In the genomic region with DNA sequence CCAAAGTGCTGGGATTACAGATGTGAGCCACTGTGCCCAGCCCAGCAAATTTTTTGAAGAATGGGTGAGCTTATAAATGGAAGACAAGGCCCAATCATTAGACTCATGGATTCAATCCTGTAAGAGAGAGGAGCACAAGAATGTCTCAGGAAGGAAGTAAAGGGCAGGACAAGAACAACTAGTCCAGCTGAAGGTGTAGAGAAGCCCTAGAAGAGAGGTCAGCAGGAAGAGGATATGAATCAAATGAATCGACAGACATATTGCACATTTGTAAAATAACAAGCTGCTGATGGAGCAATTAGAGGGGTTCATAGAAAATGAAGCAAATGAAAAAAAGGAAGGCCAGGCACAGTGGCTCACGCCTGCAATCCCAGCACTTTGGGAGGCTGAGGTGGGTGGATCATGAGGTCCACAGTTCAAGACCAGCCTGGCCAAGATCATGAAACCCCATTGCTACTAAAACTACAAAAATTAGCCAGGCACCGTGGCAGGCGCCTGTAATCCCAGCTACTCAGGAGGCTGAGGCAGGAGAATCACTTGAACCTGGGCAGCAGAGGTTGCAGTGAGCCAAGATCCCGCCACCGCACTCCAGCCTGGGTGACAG, we compare ENCODE assay signal across 17 cellular contexts.
DNase-seq lines count a peak whose midpoint lies in the region; ATAC-seq and TF ChIP-seq lines count a peak whose summit lies in the region.
"Had no signal": no experiment of that assay in that cellular context is flagged by ENCODE, and none has a peak within 500 bp of the region (broad histone marks: within the 10 kb centered on the region; RNA-seq: fewer than 3 reads in every experiment).

No MANE protein-coding gene starts in this region.

- H3K4me1 ChIP-seq in vagina (no peaks in the 10 kb centered on the region), aorta (ENCODE audit: control insufficient read depth in 1 of 2, insufficient read depth in 2 of 2, low read length in 2 of 2) (no peaks in the 10 kb centered on the region), prostate gland (replicated peaks) (no peaks in the 10 kb centered on the region)

- H3K36me3 ChIP-seq in vagina = no peaks in the 10 kb centered on the region
- no peaks in the 10 kb centered on the region for H3K36me3 ChIP-seq in aorta (ENCODE audit: control insufficient read depth in 1 of 2, insufficient read depth in 2 of 2, low read length in 1 of 2)
- H3K36me3 ChIP-seq in prostate gland = no peaks in the 10 kb centered on the region

- H3K36me3 Mint-ChIP-seq in osteocyte (ENCODE audit: unreplicated experiment) = no peaks in the 10 kb centered on the region
- H3K36me3 Mint-ChIP-seq: CD4-positive, alpha-beta memory T cell had no signal

- H3K4me3 ChIP-seq in vagina = no peak overlapping the region
- H3K4me3 ChIP-seq in aorta (ENCODE audit: low read length in 2 of 2) = no peak overlapping the region
- no peak overlapping the region for H3K4me3 ChIP-seq in prostate gland
- H3K4me3 ChIP-seq: GM23338 had no signal

- no peaks in the 10 kb centered on the region for H3K27me3 Mint-ChIP-seq in osteocyte (ENCODE audit: unreplicated experiment)

- 92 to 95% methylated on average over 6 of the region's 6 CpGs for WGBS in aorta, 2 donors
- WGBS in prostate gland = 91% methylated on average over 6 of the region's 6 CpGs

- intact Hi-C loops in vagina (cut with DNase I) (no loop called here), aorta (cut with DNase I) (no loop called here), prostate gland (cut with DNase I) (no loop called here)

- H3K27ac Mint-ChIP-seq in osteocyte (ENCODE audit: unreplicated experiment) = no peak overlapping the region
- H3K27ac Mint-ChIP-seq: CD4-positive, alpha-beta memory T cell; GM23338; H9 had no signal

- H3K9me3 ChIP-seq in vagina (no peaks in the 10 kb centered on the region), aorta (ENCODE audit: control insufficient read depth, low read length) (no peaks in the 10 kb centered on the region), prostate gland (no peaks in the 10 kb centered on the region)

- ATAC-seq in aorta (ENCODE audit: low FRiP score) = no peak
- ATAC-seq in GM18511 (IDR thresholded peaks at IDR 0.05; ENCODE audit: unreplicated experiment) = no peak
- ATAC-seq in GM21717 (IDR thresholded peaks at IDR 0.05; ENCODE audit: unreplicated experiment) = no peak
- ATAC-seq: GM23338, HCT116 had no signal

- H3K4me3 Mint-ChIP-seq in osteocyte (ENCODE audit: unreplicated experiment) = no peak overlapping the region
- H3K4me3 Mint-ChIP-seq: CD4-positive, alpha-beta memory T cell; GM23338; H9 had no signal

- H3K27ac ChIP-seq in vagina (no peak overlapping the region), aorta (ENCODE audit: low read depth in 1 of 2, low read length in 2 of 2) (no peak overlapping the region), prostate gland (no peak overlapping the region)

- no peaks in the 10 kb centered on the region for H3K4me1 Mint-ChIP-seq in osteocyte (ENCODE audit: unreplicated experiment)
- H3K4me1 Mint-ChIP-seq: CD4-positive, alpha-beta memory T cell; GM23338 had no signal

- no peak for TF ChIP-seq POLR2A in vagina (IDR thresholded peaks at IDR 0.05)
- no peak for TF ChIP-seq POLR2A in prostate gland (IDR thresholded peaks at IDR 0.05)

- DNase-seq in ecto neural progenitor cell (ENCODE audit: low spot score) (peak; percentile 7), glomerular endothelial cell (ENCODE audit: extremely low read depth, low read depth, low spot score) (peak; percentile 23), osteocyte (ENCODE audit: extremely low spot score, unreplicated experiment) (peak; percentile 65), vagina (ENCODE audit: extremely low spot score in 2 of 2) (peak; percentile 19 to 52), aorta (no peak), prostate gland (ENCODE audit: low spot score) (no peak)
- DNase-seq: C1 segment of cervical spinal cord; Calu3; CD4-positive, alpha-beta memory T cell; COR-L47; DMS53; DMS79 treated with DMSO at 0.1 percent for 48 hours; H9 had no signal

- no peak for TF ChIP-seq CTCF in osteocyte (IDR thresholded peaks at IDR 0.05)
- no peak for TF ChIP-seq CTCF in vagina (IDR thresholded peaks at IDR 0.05)
- no peak for TF ChIP-seq CTCF in prostate gland (IDR thresholded peaks at IDR 0.05)

- no peaks in the 10 kb centered on the region for H3K9me3 Mint-ChIP-seq in osteocyte (ENCODE audit: unreplicated experiment)
- H3K9me3 Mint-ChIP-seq: H9 had no signal

- no peaks in the 10 kb centered on the region for H3K27me3 ChIP-seq in vagina
- no peaks in the 10 kb centered on the region for H3K27me3 ChIP-seq in aorta (ENCODE audit: control insufficient read depth in 1 of 2, insufficient read depth in 2 of 2, low read length in 1 of 2)
- no peaks in the 10 kb centered on the region for H3K27me3 ChIP-seq in prostate gland (replicated peaks; ENCODE audit: insufficient read depth)

Comparison
In these comparisons a context has a peak if more than half of its experiments do, and no peak if none do; other contexts are left out.
1. DNase-seq: peak in ecto neural progenitor cell (single experiment), glomerular endothelial cell (single experiment), osteocyte (single experiment) and vagina (2 of 2); none in aorta (0 of 2) and prostate gland (single experiment).